In the genomic region with DNA sequence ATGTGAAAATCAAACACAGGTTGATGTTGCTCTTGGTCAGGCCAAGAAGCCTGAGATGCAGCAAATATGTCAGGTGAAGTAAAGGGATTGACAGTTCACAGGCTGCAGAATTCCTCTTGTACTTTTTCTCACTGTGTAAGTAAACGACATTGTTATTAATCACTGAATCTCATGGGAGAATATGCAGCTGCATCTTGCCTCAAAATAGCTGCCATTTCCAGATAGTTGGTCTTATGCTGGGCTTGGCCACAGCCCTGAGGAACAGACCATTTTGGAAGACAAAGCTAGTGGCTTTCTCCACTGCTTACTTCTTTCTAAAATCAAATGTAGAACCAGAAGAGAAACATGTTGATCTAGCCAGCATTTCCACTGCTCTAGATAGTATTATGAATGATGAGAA, we compare ENCODE assay signal across 15 cellular contexts.
DNase-seq lines count a peak whose midpoint lies in the region; ATAC-seq and TF ChIP-seq lines count a peak whose summit lies in the region.
"Had no signal": no experiment of that assay in that cellular context is flagged by ENCODE, and none has a peak within 500 bp of the region (broad histone marks: within the 10 kb centered on the region; RNA-seq: fewer than 3 reads in every experiment).

No MANE protein-coding gene starts in this region.

- H3K27ac Mint-ChIP-seq in stimulated activated effector memory CD8-positive, alpha-beta T cell treated with anti-CD3 and anti-CD28 coated beads, Interleukin-12 subunit alpha, Interleukin-12 subunit beta, amount 100 ng/mL, for 72 hours, result no peak overlapping the region
- H3K27ac Mint-ChIP-seq: CD14-positive monocyte; CD4-positive, alpha-beta memory T cell had no signal

- no peaks in the 10 kb centered on the region for H3K79me1 ChIP-seq in IMR-90 (ENCODE audit: low read depth in 1 of 2, low read length in 2 of 2)

- H4K91ac ChIP-seq in IMR-90 (ENCODE audit: insufficient read depth, low read depth, low read length), result no peak overlapping the region

- H3K27me3 ChIP-seq in IMR-90 (ENCODE audit: control insufficient read depth, insufficient read depth, low read length), result no peaks in the 10 kb centered on the region
- no peaks in the 10 kb centered on the region for H3K27me3 ChIP-seq in osteoblast (ENCODE audit: insufficient read depth, low read length)

- no peak for TF ChIP-seq RAD21 in IMR-90 (IDR thresholded peaks at IDR 0.05; ENCODE audit: low read length)

- no peak overlapping the region for H3K27ac ChIP-seq in IMR-90 (ENCODE audit: insufficient read depth, low read length)
- H3K27ac ChIP-seq in SK-N-MC, result peak overlapping the region; percentile 23; the same call in 1 of the 2 replicates
- H3K27ac ChIP-seq in osteoblast (ENCODE audit: low read depth, low read length), result no peak overlapping the region

- no peak overlapping the region for H3K4me3 Mint-ChIP-seq in stimulated activated effector memory CD8-positive, alpha-beta T cell treated with anti-CD3 and anti-CD28 coated beads, Interleukin-12 subunit alpha, Interleukin-12 subunit beta, amount 100 ng/mL, for 72 hours
- H3K4me3 Mint-ChIP-seq: CD14-positive monocyte; CD4-positive, alpha-beta memory T cell had no signal

- in situ Hi-C loops in IMR-90 (cut with MboI; ENCODE audit: low sequenced_read_pairs), result no loop called here

- no peaks in the 10 kb centered on the region for H4K20me1 ChIP-seq in IMR-90 (ENCODE audit: insufficient read depth, low read length)
- H4K20me1 ChIP-seq in osteoblast (ENCODE audit: insufficient read depth, low read length), result no peaks in the 10 kb centered on the region

- H3K9me3 ChIP-seq in IMR-90 (ENCODE audit: control insufficient read depth, insufficient read depth, low read length) (no peaks in the 10 kb centered on the region), SK-N-MC (ENCODE audit: low read depth, low read length) (no peaks in the 10 kb centered on the region), osteoblast (ENCODE audit: low read depth, low read length) (no peaks in the 10 kb centered on the region)
- H3K9me3 ChIP-seq: BE2C, HAP-1 had no signal

- no TSS peak for BruUV-seq in IMR-90 (replicated peaks; lab: Mats Ljungman, UMichigan)

- H3K4me1 ChIP-seq in IMR-90 (ENCODE audit: control insufficient read depth, insufficient read depth, low read length), result peaks cover 2% of the 10 kb centered on the region
- H3K4me1 ChIP-seq in osteoblast (ENCODE audit: insufficient read depth, low read length), result no peaks in the 10 kb centered on the region
- H3K4me1 ChIP-seq: BE2C had no signal

- H3K56ac ChIP-seq in IMR-90 (ENCODE audit: extremely low read depth, insufficient read depth, low read length), result no peak overlapping the region

- H3K14ac ChIP-seq in IMR-90 (replicated peaks; ENCODE audit: low read depth, low read length), result no peak overlapping the region

- no peak overlapping the region for H3K23ac ChIP-seq in IMR-90 (ENCODE audit: low read depth, low read length)

- H3K36me3 ChIP-seq in IMR-90 (ENCODE audit: control insufficient read depth, insufficient read depth, low read length), result no peaks in the 10 kb centered on the region
- H3K36me3 ChIP-seq in SK-N-MC (ENCODE audit: insufficient read depth, low read length), result no peaks in the 10 kb centered on the region
- no peaks in the 10 kb centered on the region for H3K36me3 ChIP-seq in osteoblast (ENCODE audit: insufficient read depth, low read length)
- H3K36me3 ChIP-seq: BE2C, HAP-1 had no signal

- no peaks in the 10 kb centered on the region for H3K9me3 Mint-ChIP-seq in stimulated activated effector memory CD8-positive, alpha-beta T cell treated with anti-CD3 and anti-CD28 coated beads, Interleukin-12 subunit alpha, Interleukin-12 subunit beta, amount 100 ng/mL, for 72 hours

- no peak for TF ChIP-seq CTCF in IMR-90 (conservative IDR thresholded peaks at IDR 0.05; ENCODE audit: low read depth, low read length)
- TF ChIP-seq CTCF in osteoblast (IDR thresholded peaks at IDR 0.05; ENCODE audit: extremely low read depth, low read depth, low read length), result no peak

- no peak overlapping the region for H2BK20ac ChIP-seq in IMR-90 (ENCODE audit: low read depth, low read length)

- POLR2A ChIA-PET in IMR-90 (lab: Charles Lee; ENCODE audit: unreplicated experiment), result no interaction called here

- H3K9ac ChIP-seq in IMR-90 (ENCODE audit: low read depth, low read length), result no peak overlapping the region
- H3K9ac ChIP-seq in SK-N-MC (ENCODE audit: insufficient read length), result no peak overlapping the region

- intact Hi-C loops in IMR-90 (cut with micrococcal nuclease), result no loop called here

- no peaks in the 10 kb centered on the region for H3K4me1 Mint-ChIP-seq in stimulated activated effector memory CD8-positive, alpha-beta T cell treated with anti-CD3 and anti-CD28 coated beads, Interleukin-12 subunit alpha, Interleukin-12 subunit beta, amount 100 ng/mL, for 72 hours
- H3K4me1 Mint-ChIP-seq: CD14-positive monocyte; CD4-positive, alpha-beta memory T cell had no signal

- no CpG with 5 or more reads among the region's 1 CpG for WGBS in IMR-90 (ENCODE audit: extremely low coverage in 2 of 2, insufficient read length in 1 of 2), 2 experiments

- no peak overlapping the region for H2BK15ac ChIP-seq in IMR-90 (ENCODE audit: low read depth, low read length)

- dilution Hi-C loops in IMR-90 (cut with HindIII; ENCODE audit: low sequenced_read_pairs, unreplicated experiment), result no loop called here

- H3K4me3 ChIP-seq in IMR-90 (ENCODE audit: insufficient read depth, low read depth, low read length) (no peak overlapping the region), SK-N-MC (no peak overlapping the region), osteoblast (ENCODE audit: insufficient read depth, low read length) (no peak overlapping the region)
- H3K4me3 ChIP-seq: HAP-1 had no signal

- 0 out of 2 replicates have a peak overlapping the region, but pooled peaks have one; percentile 27 for H3K4me2 ChIP-seq in IMR-90 (ENCODE audit: low read depth, low read length)
- no peak overlapping the region for H3K4me2 ChIP-seq in osteoblast (ENCODE audit: insufficient read depth, low read length)

- no peaks in the 10 kb centered on the region for H3K36me3 Mint-ChIP-seq in stimulated activated effector memory CD8-positive, alpha-beta T cell treated with anti-CD3 and anti-CD28 coated beads, Interleukin-12 subunit alpha, Interleukin-12 subunit beta, amount 100 ng/mL, for 72 hours
- H3K36me3 Mint-ChIP-seq: CD14-positive monocyte; CD4-positive, alpha-beta memory T cell had no signal

- H2BK120ac ChIP-seq in IMR-90 (ENCODE audit: low read depth, low read length), result no peak overlapping the region

- H3K4ac ChIP-seq in IMR-90 (ENCODE audit: low read depth, low read length), result no peak overlapping the region

- TF ChIP-seq POLR2A in IMR-90 (IDR thresholded peaks at IDR 0.05; ENCODE audit: low read depth, low read length), result no peak

- H4K8ac ChIP-seq in IMR-90 (ENCODE audit: low read depth in 2 of 2, low read length in 2 of 2), result no peak overlapping the region

- H2AFZ ChIP-seq in IMR-90 (replicated peaks; ENCODE audit: low read length, poor library complexity) (peak overlapping the region; percentile 24), osteoblast (ENCODE audit: low read length) (no peak overlapping the region)

- no peak overlapping the region for H2AK5ac ChIP-seq in IMR-90 (ENCODE audit: low read depth, low read length)

- no peaks in the 10 kb centered on the region for H3K79me2 ChIP-seq in osteoblast (ENCODE audit: insufficient read depth, low read length)

- no peaks in the 10 kb centered on the region for H3K9me1 ChIP-seq in IMR-90 (ENCODE audit: insufficient read depth, low read length)

- DNase-seq in IMR-90 (no peak), SK-N-MC (ENCODE audit: low read depth, low spot score) (no peak), myocyte (ENCODE audit: low read depth) (peak; percentile 65), osteoblast (ENCODE audit: insufficient read length, low spot score, missing footprints) (no peak), cerebellum (ENCODE audit: low spot score) (no peak)
- no peak for DNase-seq in stimulated activated effector memory CD8-positive, alpha-beta T cell treated with anti-CD3 and anti-CD28 coated beads, Interleukin-12 subunit alpha, Interleukin-12 subunit beta, amount 100 ng/mL, for 72 hours (ENCODE audit: low spot score in 2 of 2)
- DNase-seq: ACHN; BE2C; Calu3; CD4-positive, alpha-beta memory T cell; DMS79 treated with DMSO at 0.1 percent for 48 hours; GF-D8 had no signal

- CTCF ChIA-PET in IMR-90 (lab: Yijun Ruan, JAX), result interaction anchor here (0.8 to 1.1 kb wide), 2 partner anchors 9 to 11 kb away, joined by 3 to 4 read pairs; no protein-coding TSS in a partner anchor

- no peak for ATAC-seq in IMR-90 (ENCODE audit: low read depth)
- no peak for ATAC-seq in HG03354 (IDR thresholded peaks at IDR 0.05; ENCODE audit: poor library complexity, severe bottlenecking, unreplicated experiment)
- ATAC-seq in stimulated activated effector memory CD8-positive, alpha-beta T cell treated with anti-CD3 and anti-CD28 coated beads, Interleukin-12 subunit alpha, Interleukin-12 subunit beta, amount 100 ng/mL, for 72 hours, result no peak

- no peak overlapping the region for H2AK9ac ChIP-seq in IMR-90 (replicated peaks; ENCODE audit: low read depth, low read length, poor library complexity)

- H2BK5ac ChIP-seq in IMR-90 (ENCODE audit: low read depth, low read length, poor library complexity, severe bottlenecking), result no peak overlapping the region

- H3K18ac ChIP-seq in IMR-90 (ENCODE audit: low read depth, low read length), result peak overlapping the region; percentile 84; the same call in 1 of the 2 replicates

- H4K5ac ChIP-seq in IMR-90 (ENCODE audit: low read depth, low read length), result peak overlapping the region; percentile 81; the same call in 1 of the 2 replicates

TF ChIP-seq in IMR-90, 13 proteins besides CTCF, POLR2A, EP300 and RAD21:
- TF ChIP-seq RFX5 (IDR thresholded peaks at IDR 0.05; ENCODE audit: low read depth, low read length) (no peak), SMC3 (IDR thresholded peaks at IDR 0.05; ENCODE audit: low read depth, low read length) (no peak), NFE2L2 (IDR thresholded peaks at IDR 0.05; ENCODE audit: low read depth, low read length) (no peak), BHLHE40 (IDR thresholded peaks at IDR 0.05; ENCODE audit: low read depth, low read length) (no peak), FOS (IDR thresholded peaks at IDR 0.05; ENCODE audit: low read depth, low read length) (no peak)
